Comparison of ENCODE assay signal across 18 cellular contexts in genomic region chr10:126375926-126376554, GRCh38. TPM values are rescaled to one million over a fixed set of nuclear protein-coding genes. Genes with fewer than 3 reads are reported as not detected.
A peak's percentile ranks its signal among the peaks of the same experiment; 100 is the strongest.
DNase-seq lines count a peak whose midpoint lies in the region; ATAC-seq, FAIRE-seq and TF ChIP-seq lines count a peak whose summit lies in the region.
"Had no signal": no experiment of that assay in that cellular context is flagged by ENCODE, and none has a peak within 500 bp of the region (broad histone marks: within the 10 kb centered on the region; RNA-seq: fewer than 3 reads in every experiment).

No MANE protein-coding gene starts in this region.

- H4K91ac ChIP-seq in H1 (replicated peaks; ENCODE audit: insufficient read length, low read length) = no peak overlapping the region

- H3K79me1 ChIP-seq in H1 (ENCODE audit: low read depth, low read length) = no peaks in the 10 kb centered on the region

- TF ChIP-seq CTCF in HepG2 (CRISPR knock-in tag; IDR thresholded peaks at IDR 0.05) (no peak), right lobe of liver (IDR thresholded peaks at IDR 0.05) (no peak), H1 (IDR thresholded peaks at IDR 0.05; ENCODE audit: control extremely low read depth in 1 of 3, insufficient read depth in 1 of 3, low read depth in 1 of 3, low read length in 3 of 3) (no peak)

- H3K4ac ChIP-seq in H1 (replicated peaks; ENCODE audit: insufficient read length, low read depth, low read length) = no peak overlapping the region

- no peak for TF ChIP-seq EP300 in HepG2 (IDR thresholded peaks at IDR 0.05; ENCODE audit: low read depth in 2 of 2, low read length in 2 of 2)
- no peak for TF ChIP-seq EP300 in HepG2 (CRISPR knock-in tag; IDR thresholded peaks at IDR 0.05; ENCODE audit: borderline replicate concordance)
- no peak for TF ChIP-seq EP300 in H1 (IDR thresholded peaks at IDR 0.05; ENCODE audit: borderline replicate concordance in 1 of 2, low read depth in 2 of 2, low read length in 2 of 2)

- DNase-seq in HepG2 (ENCODE audit: low spot score) = no peak
- DNase-seq in right lobe of liver = no peak
- no peak for DNase-seq in RCC 7860 (ENCODE audit: low spot score)
- DNase-seq in H1 (ENCODE audit: low read depth in 1 of 2, low spot score in 2 of 2) = no peak
- DNase-seq in NCI-H1105 treated with DMSO at 0.1 percent for 48 hours (lab: John Stamatoyannopoulos, UW) = no peak
- DNase-seq in KG1 (lab: John Stamatoyannopoulos, UW) = no peak
- DNase-seq in AG20443 (ENCODE audit: low spot score) = no peak
- DNase-seq: COR-L47, GDM1, NCI-H1048, NCI-H2107, NCI-H226, NCI-H526 treated with DMSO at 0.1 percent for 48 hours, SHP77 had no signal

- H3K4me3 ChIP-seq in HepG2 (replicated peaks in 1 of 3; ENCODE audit: insufficient read depth in 1 of 3, low read depth in 2 of 3, low read length in 3 of 3) = no peak overlapping the region
- H3K4me3 ChIP-seq in right lobe of liver = no peak overlapping the region
- H3K4me3 ChIP-seq in H1 (ENCODE audit: extremely low read depth in 1 of 4, insufficient read depth in 2 of 4, low read depth in 3 of 4, low read length in 4 of 4) = no peak overlapping the region

- H4K5ac ChIP-seq in H1 (ENCODE audit: insufficient read length, low read depth, low read length) = no peak overlapping the region

- no peak for ATAC-seq in HepG2
- ATAC-seq in right lobe of liver = no peak
- no peak for ATAC-seq in HG02588 (IDR thresholded peaks at IDR 0.05; ENCODE audit: unreplicated experiment)

- H2AK5ac ChIP-seq in H1 (ENCODE audit: low read depth, low read length) = no peak overlapping the region

- H3K79me2 ChIP-seq in HepG2 (ENCODE audit: insufficient read depth, low read length) (no peaks in the 10 kb centered on the region), H1 (ENCODE audit: control insufficient read depth in 1 of 2, insufficient read depth in 2 of 2, low read length in 2 of 2) (no peaks in the 10 kb centered on the region)

- H3K9me3 ChIP-seq in HepG2 (ENCODE audit: low read length) (no peaks in the 10 kb centered on the region), right lobe of liver (no peaks in the 10 kb centered on the region), H1 (ENCODE audit: insufficient read depth in 2 of 2, low read depth in 1 of 2, low read length in 1 of 2) (peaks cover 0 to 19% of the 10 kb centered on the region in 2 experiments; a peak in 2 of 4 replicates)

- H3K56ac ChIP-seq in H1 (replicated peaks; ENCODE audit: insufficient read length, low read depth, low read length) = no peak overlapping the region

- H4K20me1 ChIP-seq in HepG2 (ENCODE audit: insufficient read depth, low read length) (no peaks in the 10 kb centered on the region), H1 (replicated peaks in 1 of 2; ENCODE audit: control insufficient read depth in 1 of 2, insufficient read depth in 2 of 2, low read length in 2 of 2) (no peaks in the 10 kb centered on the region)

- 0% methylated on average over 1 of the region's 1 CpG for WGBS in HepG2 (ENCODE audit: low lambda C conversion rate)
- 36% methylated on average over 1 of the region's 1 CpG for WGBS in right lobe of liver (ENCODE audit: insufficient coverage, low coverage, low lambda C conversion rate, missing lambda C conversion rate)
- WGBS in H1 (ENCODE audit: extremely low coverage in 1 of 2, insufficient coverage in 1 of 2, insufficient read length in 1 of 2, insufficient replicate concordance in 2 of 2, low coverage in 1 of 2, low lambda C conversion rate in 2 of 2, missing lambda C conversion rate in 1 of 2), 2 experiments = 92% methylated on average over 1 of the region's 1 CpG; no CpG with 5 or more reads in 1 of the 2 experiments

- no peak overlapping the region for H3K18ac ChIP-seq in H1 (ENCODE audit: extremely low read depth, low read length)

- no peak overlapping the region for H3K23ac ChIP-seq in H1 (ENCODE audit: insufficient read length)

- H3K36me3 ChIP-seq in HepG2 (replicated peaks in 1 of 2; ENCODE audit: control insufficient read depth in 1 of 2, insufficient read depth in 2 of 2, low read length in 2 of 2) (no peaks in the 10 kb centered on the region), right lobe of liver (no peaks in the 10 kb centered on the region), H1 (ENCODE audit: control insufficient read depth in 2 of 4, insufficient read depth in 4 of 4, low read length in 3 of 4) (no peaks in the 10 kb centered on the region)

- intact Hi-C loops in HepG2 (cut with micrococcal nuclease; ENCODE audit: unreplicated experiment) (no loop called here), right lobe of liver (cut with DNase I) (no loop called here)

- H2BK120ac ChIP-seq in H1 (replicated peaks; ENCODE audit: low read depth, low read length) = no peak overlapping the region

- no peak overlapping the region for H2BK12ac ChIP-seq in H1 (ENCODE audit: low read depth, low read length)

- no TSS peak for BruUV-seq in HepG2 (replicated peaks; lab: Mats Ljungman, UMichigan)

- H3K4me2 ChIP-seq in HepG2 (ENCODE audit: low read depth, low read length) (no peak overlapping the region), H1 (ENCODE audit: insufficient read depth in 1 of 2, low read depth in 2 of 2, low read length in 2 of 2) (no peak overlapping the region)

- H4K8ac ChIP-seq in H1 (ENCODE audit: extremely low read depth, insufficient read depth, low read length) = no peak overlapping the region

- POLR2A ChIA-PET in HepG2 (lab: Yijun Ruan, JAX) (no interaction called here), H1 (lab: Charles Lee; ENCODE audit: partially characterized antibody) (no interaction called here)

- H2BK20ac ChIP-seq in H1 (ENCODE audit: low read length) = no peak overlapping the region

- H3K27ac ChIP-seq in HepG2 (ENCODE audit: extremely low read length, insufficient read depth, low read length) = no peak overlapping the region
- H3K27ac ChIP-seq in right lobe of liver = no peak overlapping the region
- no peak overlapping the region for H3K27ac ChIP-seq in H1 (ENCODE audit: low read depth, low read length)

- CTCF ChIA-PET in HepG2 (lab: Yijun Ruan, JAX; ENCODE audit: low intra/inter-chr PET ratio, low total read pairs) = no interaction called here
- CTCF ChIA-PET in H1 (lab: Charles Lee; ENCODE audit: partially characterized antibody) = interaction anchor here (0.6 kb wide), 1 partner anchor 247 kb away, joined by 3 read pairs; no protein-coding TSS in a partner anchor

- no peak overlapping the region for H2BK5ac ChIP-seq in H1 (ENCODE audit: low read depth, low read length)

- no peak for TF ChIP-seq RAD21 in HepG2 (CRISPR knock-in tag; IDR thresholded peaks at IDR 0.05)
- TF ChIP-seq RAD21 in H1 (IDR thresholded peaks at IDR 0.05 in 1 of 2, conservative IDR thresholded peaks at IDR 0.05 in 1 of 2; ENCODE audit: low read depth in 2 of 2, low read length in 2 of 2) = no peak

- H3K27me3 ChIP-seq in HepG2 (ENCODE audit: control insufficient read depth in 1 of 2, insufficient read depth in 2 of 2, low read length in 2 of 2) (no peaks in the 10 kb centered on the region), right lobe of liver (no peaks in the 10 kb centered on the region), H1 (replicated peaks in 1 of 4; ENCODE audit: control insufficient read depth in 3 of 4, extremely low read depth in 1 of 4, insufficient read depth in 3 of 4, low read length in 3 of 4) (no peaks in the 10 kb centered on the region)

- no peak overlapping the region for H3K9ac ChIP-seq in HepG2 (ENCODE audit: insufficient read depth, low read depth, low read length)
- H3K9ac ChIP-seq in H1 (replicated peaks in 1 of 4; ENCODE audit: extremely low read depth in 1 of 4, low read depth in 3 of 4, low read length in 3 of 4) = no peak overlapping the region

- H3K4me1 ChIP-seq in HepG2 (ENCODE audit: insufficient read depth, low read length) (no peaks in the 10 kb centered on the region), right lobe of liver (no peaks in the 10 kb centered on the region), H1 (replicated peaks in 1 of 4; ENCODE audit: control insufficient read depth in 3 of 4, insufficient read depth in 4 of 4, low read length in 3 of 4) (no peaks in the 10 kb centered on the region)

- H3K14ac ChIP-seq in H1 (ENCODE audit: insufficient read length) = no peak overlapping the region

- no peak overlapping the region for H2BK15ac ChIP-seq in H1 (ENCODE audit: low read length)

- H3K23me2 ChIP-seq in H1 (ENCODE audit: low read depth, low read length) = no peaks in the 10 kb centered on the region

- in situ Hi-C loops in HepG2 (cut with HindIII; ENCODE audit: extremely low pct_ligation_motif_present, low pct_unique_long_range_greater_than_20kb) = loop anchor here (25.0 kb wide), 1 partner anchor 389 kb away; no protein-coding TSS in a partner anchor

- H2AFZ ChIP-seq in HepG2 (ENCODE audit: low read length) (no peak overlapping the region), H1 (ENCODE audit: low read length) (no peak overlapping the region)

- FAIRE-seq in HepG2 (lab: Jason Lieb, UNC) (no peak), RCC 7860 (lab: Jason Lieb, UNC) (peak; percentile 57), H1 (lab: Jason Lieb, UNC) (no peak)
- FAIRE-seq: A204.1, GM19239 had no signal

- TF ChIP-seq POLR2A in HepG2 (IDR thresholded peaks at IDR 0.05; ENCODE audit: insufficient read depth in 1 of 2, low read depth in 2 of 2, low read length in 2 of 2) = no peak
- no peak for TF ChIP-seq POLR2A in right lobe of liver (IDR thresholded peaks at IDR 0.05)
- TF ChIP-seq POLR2A in H1 (IDR thresholded peaks at IDR 0.05; ENCODE audit: control extremely low read depth in 1 of 2, low read depth in 2 of 2, low read length in 2 of 2) = no peak

RNA-seq across cellular contexts. Expression of gene ADAM12, which starts 12.2 kb away (rescaled TPM):
- total RNA-seq in HepG2 (2016; rRNA removed; fragmentation: Illumina TruSeq; extraction: Trizol) = not detected in 2 replicates
- not detected in 2 replicates for total RNA-seq in HepG2 (2016; cell fraction: cytosol; rRNA removed; fragmentation: Illumina TruSeq; extraction: Trizol; ENCODE audit: low read depth)
- not detected in 2 replicates for total RNA-seq in HepG2 (2016; cell fraction: insoluble cytoplasmic fraction; rRNA removed; fragmentation: Illumina TruSeq; extraction: Trizol)
- total RNA-seq in HepG2 (2016; cell fraction: membrane; rRNA removed; fragmentation: Illumina TruSeq; extraction: Trizol) = not detected in 2 replicates
- not detected in 2 replicates for total RNA-seq in HepG2 (2016; cell fraction: nucleus; rRNA removed; fragmentation: Illumina TruSeq; extraction: Trizol)
- polyA plus RNA-seq in HepG2 (2011; rRNA removed) = not detected in 2 replicates
- polyA plus RNA-seq in HepG2 (2011; cell fraction: cytosol; rRNA removed) = not detected in 2 replicates
- not detected in 2 replicates for polyA plus RNA-seq in HepG2 (2011; cell fraction: nucleus; rRNA removed)
- not detected in 2 replicates for polyA plus RNA-seq in HepG2 (2012)
- polyA plus RNA-seq in HepG2 (2016; cell fraction: cytosol; fragmentation: Illumina TruSeq; extraction: Trizol; ENCODE audit: low read depth) = not detected in 2 replicates
- polyA plus RNA-seq in HepG2 (2016; cell fraction: insoluble cytoplasmic fraction; fragmentation: Illumina TruSeq; extraction: Trizol; ENCODE audit: low read depth) = not detected in 2 replicates
- polyA plus RNA-seq in HepG2 (2016; cell fraction: membrane; fragmentation: Illumina TruSeq; extraction: Trizol; ENCODE audit: low read depth) = not detected in 2 replicates
- polyA plus RNA-seq in HepG2 (2016; cell fraction: nucleus; fragmentation: Illumina TruSeq; extraction: Trizol; ENCODE audit: insufficient read depth, low read depth) = not detected in 2 replicates
- 6.1 TPM in 1 of 2 replicates, not detected in the other for polyA minus RNA-seq in HepG2 (2011; rRNA and poly(A)+ RNA removed; ENCODE audit: low replicate concordance)
- polyA minus RNA-seq in HepG2 (2011; cell fraction: cytosol; rRNA and poly(A)+ RNA removed) = not detected in 2 replicates
- not detected in 2 replicates for polyA minus RNA-seq in HepG2 (2011; cell fraction: nucleus; rRNA and poly(A)+ RNA removed)
- 1 to 10 TPM in 1 of 6 experiments, under 1 TPM in 3, not detected in 2; 0.06 to 1.3 (median 0.48) TPM for total RNA-seq in right lobe of liver
- total RNA-seq in H1 (2021; fragmentation: NEBNext Ultra II Directional; extraction: Animal tissue kit (Norgen Biotek cat#: 25700)) = 0.07 and 0.19 TPM in 2 replicates
- polyA plus RNA-seq in H1 (2011; rRNA removed) = 0.17 and 0.20 TPM in 2 replicates
- polyA plus RNA-seq in H1 (2011; cell fraction: cytosol; rRNA removed) = 0.13 TPM
- 0.51 TPM for polyA plus RNA-seq in H1 (2011; cell fraction: nucleus; rRNA removed)
- polyA plus RNA-seq in H1 (2012, experiment 1 of 2) = 0.11 to 0.30 TPM (median 0.21 TPM) in 4 replicates
- 0.03 TPM for polyA plus RNA-seq in H1 (2012, experiment 2 of 2)
- polyA plus RNA-seq in H1 (2013, experiment 1 of 2) = 0.47 TPM
- polyA plus RNA-seq in H1 (2013, experiment 2 of 2) = 0.09 TPM
- polyA minus RNA-seq in H1 (2011; rRNA and poly(A)+ RNA removed) = 0.12 and 0.54 TPM in 2 replicates
- polyA minus RNA-seq in H1 (2011; cell fraction: cytosol; rRNA and poly(A)+ RNA removed) = 0.66 TPM
- polyA minus RNA-seq in H1 (2011; cell fraction: nucleus; rRNA and poly(A)+ RNA removed) = 1.7 TPM
- polyA plus RNA-seq: CD14-positive monocyte had no signal

Comparison
In these comparisons a context has a peak if more than half of its experiments do, and no peak if none do; other contexts are left out.
1. Of the 41 proteins assayed by ChIP-seq in both HepG2 and H1: peak only in HepG2: none; only in H1: JUND; in both: none; in neither: 39; mixed calls (peak in some experiments, not most) for 1.